10 cellular contexts compared by ENCODE assay signal in genomic region chr19:35828694-35829301, GRCh38. TPM values are rescaled to one million over a fixed set of nuclear protein-coding genes. Genes with fewer than 3 reads are reported as not detected.
DNase-seq lines count a peak whose midpoint lies in the region; ATAC-seq and TF ChIP-seq lines count a peak whose summit lies in the region.
"Had no signal": no experiment of that assay in that cellular context is flagged by ENCODE, and none has a peak within 500 bp of the region (broad histone marks: within the 10 kb centered on the region; RNA-seq: fewer than 3 reads in every experiment).

No MANE protein-coding gene starts in this region.

- H3K27ac ChIP-seq in breast epithelium, result no peak overlapping the region

- H3K36me3 ChIP-seq in breast epithelium, result no peaks in the 10 kb centered on the region

- no peaks in the 10 kb centered on the region for H3K4me1 ChIP-seq in breast epithelium

- H3K27ac Mint-ChIP-seq in MCF 10A (ENCODE audit: low read depth, unreplicated experiment) (no peak overlapping the region), natural killer cell (no peak overlapping the region)
- H3K27ac Mint-ChIP-seq: B cell; T-helper 1 cell treated with Interleukin-12 subunit alpha and Interleukin-12 subunit beta and Interleukin-4 antibody, amounts not matched to agents 30 μg/mL and 1 μg/mL, for 36 hours had no signal

- H3K9me3 Mint-ChIP-seq in MCF 10A (ENCODE audit: unreplicated experiment) (no peaks in the 10 kb centered on the region), natural killer cell (no peaks in the 10 kb centered on the region)
- H3K9me3 Mint-ChIP-seq: T-helper 1 cell treated with Interleukin-12 subunit alpha and Interleukin-12 subunit beta and Interleukin-4 antibody, amounts not matched to agents 30 μg/mL and 1 μg/mL, for 36 hours had no signal

- no peak overlapping the region for H3K4me3 ChIP-seq in breast epithelium
- H3K4me3 ChIP-seq in epithelial cell of esophagus (ENCODE audit: low read length), result no peak overlapping the region

- no peaks in the 10 kb centered on the region for H3K4me1 Mint-ChIP-seq in MCF 10A (ENCODE audit: insufficient read depth, unreplicated experiment)
- no peaks in the 10 kb centered on the region for H3K4me1 Mint-ChIP-seq in natural killer cell
- H3K4me1 Mint-ChIP-seq: B cell had no signal

- POLR2A ChIA-PET in MCF 10A (lab: Yijun Ruan, JAX), result no interaction called here

- TF ChIP-seq CTCF in MCF 10A (IDR thresholded peaks at IDR 0.05; ENCODE audit: unreplicated experiment) (no peak), breast epithelium (IDR thresholded peaks at IDR 0.05) (no peak), epithelial cell of esophagus (IDR thresholded peaks at IDR 0.05; ENCODE audit: insufficient read depth, low read depth, low read length, missing control alignments) (no peak), natural killer cell (IDR thresholded peaks at IDR 0.05) (no peak)

- BruUV-seq in MCF 10A (replicated peaks; lab: Mats Ljungman, UMichigan), result no TSS peak

- intact Hi-C loops in MCF 10A (cut with micrococcal nuclease), result loop anchor here (5.0 kb wide), 1 partner anchor 49 kb away; no protein-coding TSS in a partner anchor
- intact Hi-C loops in breast epithelium (cut with DNase I; ENCODE audit: low total_unique reads), result no loop called here
- intact Hi-C loops in natural killer cell (cut with micrococcal nuclease), result no loop called here

- H3K36me3 Mint-ChIP-seq in MCF 10A (ENCODE audit: insufficient read depth, unreplicated experiment) (no peaks in the 10 kb centered on the region), natural killer cell (no peaks in the 10 kb centered on the region)

- peak; percentile 64 to 70 (median 68) for ATAC-seq in natural killer cell

- H3K4me3 Mint-ChIP-seq in MCF 10A (ENCODE audit: unreplicated experiment) (no peak overlapping the region), natural killer cell (no peak overlapping the region)
- H3K4me3 Mint-ChIP-seq: B cell; T-helper 1 cell treated with Interleukin-12 subunit alpha and Interleukin-12 subunit beta and Interleukin-4 antibody, amounts not matched to agents 30 μg/mL and 1 μg/mL, for 36 hours had no signal

- TF ChIP-seq POLR2A in breast epithelium (IDR thresholded peaks at IDR 0.05), result no peak

- H3K27me3 ChIP-seq in breast epithelium, result peaks cover 0 to 34% of the 10 kb centered on the region in 2 donors

- CTCF ChIA-PET in MCF 10A (lab: Yijun Ruan, JAX), result interaction anchor here (0.6 kb wide), 1 partner anchor 280 kb away, joined by 4 read pairs; no protein-coding TSS in a partner anchor

- no peaks in the 10 kb centered on the region for H3K9me3 ChIP-seq in breast epithelium

- DNase-seq in MCF 10A (ENCODE audit: unreplicated experiment) (peak; percentile 62), breast epithelium (ENCODE audit: low spot score in 2 of 2) (no peak), epithelial cell of esophagus (ENCODE audit: low read depth) (peak; percentile 72), natural killer cell (peak; percentile 45), NCI-H524 treated with DMSO at 0.1 percent for 48 hours (lab: John Stamatoyannopoulos, UW) (no peak), 8988T (no peak), COLO668 (lab: John Stamatoyannopoulos, UW; ENCODE audit: unreplicated experiment) (no peak)
- DNase-seq in activated CD4-positive, alpha-beta T cell treated with anti-CD3 and anti-CD28 coated beads, Interleukin-2, amount 50 U/mL, for 4 hours, result peak; percentile 32 to 38

- H3K27me3 Mint-ChIP-seq in MCF 10A (ENCODE audit: insufficient read depth, unreplicated experiment) (peaks cover 59% of the 10 kb centered on the region), natural killer cell (ENCODE audit: low read depth in 2 of 2) (peaks cover 0 to 4% of the 10 kb centered on the region in 2 donors)

RNA-seq across cellular contexts. Expression of gene PRODH2, which starts 16.2 kb away (rescaled TPM):
- not detected in 2 replicates for total RNA-seq in MCF 10A (2022)
- total RNA-seq in breast epithelium, result not detected
- not detected for total RNA-seq in natural killer cell
- total RNA-seq: B cell had no signal

RNA-seq across cellular contexts. Expression of gene NPHS1, which starts 23.5 kb away (rescaled TPM):
- total RNA-seq in MCF 10A (2022) (not detected in 2 replicates), breast epithelium (under 1 TPM in 1 of 3 donors, not detected in 2; 0.15 TPM), natural killer cell (under 1 TPM in 1 of 3 donors, not detected in 2; 0.93 TPM)
- total RNA-seq: B cell had no signal

RNA-seq across cellular contexts. Expression of gene KIRREL2, which starts 27.9 kb away (rescaled TPM):
- total RNA-seq in MCF 10A (2022), result not detected in 2 replicates
- under 1 TPM in 2 of 3 donors, not detected in 1; 0.15 to 0.66 TPM for total RNA-seq in breast epithelium
- total RNA-seq in natural killer cell, result under 1 TPM in 1 of 3 donors, not detected in 2; 0.27 TPM
- total RNA-seq: B cell had no signal

RNA-seq across cellular contexts. Expression of gene APLP1, which starts 39.6 kb away (rescaled TPM):
- total RNA-seq in MCF 10A (2022) (1.3 and 2.4 TPM in 2 replicates), breast epithelium (1 to 10 TPM; 2.6 to 4.2 (median 3.3) TPM), natural killer cell (not detected)
- total RNA-seq: B cell had no signal

RNA-seq across cellular contexts. Expression of gene ARHGAP33, which starts 53.4 kb away (rescaled TPM):
- total RNA-seq in MCF 10A (2022) (5.4 and 5.6 TPM in 2 replicates), breast epithelium (10 to 100 TPM in 2 of 3 donors, 1 to 10 TPM in 1; 5.1 to 17.7 (median 12.8) TPM), natural killer cell (10 to 100 TPM; 34.4 to 39.3 (median 37.5) TPM)

Comparison
In these comparisons a context has a peak if more than half of its experiments do, and no peak if none do; other contexts are left out.
1. DNase-seq: peak in MCF 10A (single experiment), activated CD4-positive, alpha-beta T cell treated with anti-CD3 and anti-CD28 coated beads, Interleukin-2, amount 50 U/mL, for 4 hours (2 of 2), epithelial cell of esophagus (single experiment) and natural killer cell (single experiment); none in breast epithelium (0 of 2), NCI-H524 treated with DMSO at 0.1 percent for 48 hours (single experiment), 8988T (single experiment) and COLO668 (single experiment).